ENCODE assay signal across 17 cellular contexts in genomic region chr5:39053189-39053588, GRCh38. TPM values are rescaled to one million over a fixed set of nuclear protein-coding genes. Genes with fewer than 3 reads are reported as not detected.
A peak's percentile ranks its signal among the peaks of the same experiment; 100 is the strongest.
DNase-seq lines count a peak whose midpoint lies in the region; ATAC-seq, FAIRE-seq and TF ChIP-seq lines count a peak whose summit lies in the region.
"Had no signal": no experiment of that assay in that cellular context is flagged by ENCODE, and none has a peak within 500 bp of the region (broad histone marks: within the 10 kb centered on the region; RNA-seq: fewer than 3 reads in every experiment).

No MANE protein-coding gene starts in this region.

- 62 to 70% (median 70%) methylated on average over 4 of the region's 4 CpGs for WGBS in heart left ventricle, 4 donors

- H3K4me3 ChIP-seq in heart left ventricle, result no peak overlapping the region
- H3K4me3 ChIP-seq: GM23338 had no signal

- no peak for TF ChIP-seq CTCF in heart left ventricle (IDR thresholded peaks at IDR 0.05)

- H3K9me3 ChIP-seq in heart left ventricle, result no peaks in the 10 kb centered on the region
- H3K9me3 ChIP-seq: Caco-2 had no signal

- H3K4me1 ChIP-seq in heart left ventricle, result peaks cover 0 to 77% (median 41%) of the 10 kb centered on the region in 12 donors
- H3K4me1 ChIP-seq: Caco-2 had no signal

- H3K27me3 ChIP-seq in heart left ventricle, result no peaks in the 10 kb centered on the region

- no peak for TF ChIP-seq POLR2A in heart left ventricle (IDR thresholded peaks at IDR 0.05)
- no peak for TF ChIP-seq POLR2A in H54 (IDR thresholded peaks at IDR 0.05; ENCODE audit: low read depth, low read length)

- FAIRE-seq in H54 (lab: Jason Lieb, UNC) (peak; percentile 79), urothelium cell line (lab: Jason Lieb, UNC) (peak; percentile 20)
- FAIRE-seq: GM12891, GM18507 had no signal

- H3K36me3 ChIP-seq in heart left ventricle, result peaks cover 0 to 5% (median 0%) of the 10 kb centered on the region in 9 donors

- intact Hi-C loops in heart left ventricle (cut with DNase I), result no loop called here
- intact Hi-C loops in left cardiac atrium (cut with DNase I), result no loop called here

- DNase-seq in NCI-H748 (lab: John Stamatoyannopoulos, UW; ENCODE audit: unreplicated experiment), result peak; percentile 31
- no peak for DNase-seq in NCI-H748 treated with DMSO at 0.1 percent for 48 hours (lab: John Stamatoyannopoulos, UW)
- DNase-seq in heart left ventricle, result no peak
- no peak for DNase-seq in left cardiac atrium
- no peak for DNase-seq in H54 (ENCODE audit: insufficient read length, low spot score)
- no peak for DNase-seq in urothelium cell line (ENCODE audit: low spot score)
- no peak for DNase-seq in SW480 (ENCODE audit: low spot score)
- DNase-seq: C1 segment of cervical spinal cord; Caco-2; CD8-positive, alpha-beta T cell; DMS153; DMS79 treated with DMSO at 0.1 percent for 48 hours; GF-D8; HCEC 1CT had no signal

- ATAC-seq in heart left ventricle (peak in 3 of 4 donors; percentile 29 to 56 (median 45)), left cardiac atrium (no peak)
- ATAC-seq: CD8-positive, alpha-beta T cell; GM23338 had no signal

- H3K27ac ChIP-seq in heart left ventricle, result no peak overlapping the region

RNA-seq across cellular contexts. Expression of gene RICTOR, which starts 21.0 kb away (rescaled TPM):
- total RNA-seq in heart left ventricle (10 to 100 TPM; 20.6 to 76.3 (median 34.2) TPM), left cardiac atrium (10 to 100 TPM; 22.7 to 28.3 TPM)
- 10 to 100 TPM in 1 of 2 donors, 1 to 10 TPM in 1; 6.8 to 11.5 TPM for polyA plus RNA-seq in heart left ventricle

Comparison
In these comparisons a context has a peak if more than half of its experiments do, and no peak if none do; other contexts are left out.
1. ATAC-seq: peak in heart left ventricle (3 of 4); none in left cardiac atrium (0 of 2).